ENCODE assay signal across 8 cellular contexts in genomic region chrX:68693481-68694410, GRCh38. TPM values are rescaled to one million over a fixed set of nuclear protein-coding genes. Genes with fewer than 3 reads are reported as not detected.
A peak's percentile ranks its signal among the peaks of the same experiment; 100 is the strongest.
DNase-seq lines count a peak whose midpoint lies in the region; ATAC-seq and TF ChIP-seq lines count a peak whose summit lies in the region.

No MANE protein-coding gene starts in this region.

- peaks cover 34% of the 10 kb centered on the region for H3K79me2 ChIP-seq in osteoblast (ENCODE audit: insufficient read depth, low read length)

- peaks cover 29% of the 10 kb centered on the region for H3K4me1 ChIP-seq in left ventricle myocardium inferior
- peaks cover 19% of the 10 kb centered on the region for H3K4me1 ChIP-seq in osteoblast (ENCODE audit: insufficient read depth, low read length)

- peak; percentile 23 for DNase-seq in stimulated activated CD4-positive, alpha-beta T cell treated with anti-CD3 and anti-CD28 coated beads, Interleukin-15, amount 100 ng/mL, for 24 hours
- no peak for DNase-seq in stimulated activated CD4-positive, alpha-beta T cell treated with anti-CD3 and anti-CD28 coated beads, Interleukin-1b, Interleukin-23, amount 100 ng/mL, for 48 hours
- DNase-seq in MV-4-11 (lab: John Stamatoyannopoulos, UW), result peak; percentile 70
- peak in 36 of 56 donors; percentile 2 to 65 (median 12) for DNase-seq in amygdala (lab: John Stamatoyannopoulos, UW)
- DNase-seq in left ventricle myocardium inferior, result peak; percentile 86
- peak; percentile 92 for DNase-seq in osteoblast (ENCODE audit: insufficient read length, low spot score, missing footprints)
- DNase-seq in central memory CD4-positive, alpha-beta T cell, result no peak

- peak overlapping the region; percentile 89 for H3K27ac ChIP-seq in left ventricle myocardium inferior (replicated peaks)
- H3K27ac ChIP-seq in osteoblast (ENCODE audit: low read depth, low read length), result peak overlapping the region; percentile 60

- peak overlapping the region; percentile 81 for H3K4me2 ChIP-seq in osteoblast (ENCODE audit: insufficient read depth, low read length)

- peak overlapping the region; percentile 14 for H2AFZ ChIP-seq in osteoblast (ENCODE audit: low read length)

- no peak for ATAC-seq in HG03045 (IDR thresholded peaks at IDR 0.05; ENCODE audit: unreplicated experiment)

- no peaks in the 10 kb centered on the region for H3K27me3 ChIP-seq in left ventricle myocardium inferior (ENCODE audit: low read depth)
- no peaks in the 10 kb centered on the region for H3K27me3 ChIP-seq in osteoblast (ENCODE audit: insufficient read depth, low read length)

- peaks cover 4% of the 10 kb centered on the region for H4K20me1 ChIP-seq in osteoblast (ENCODE audit: insufficient read depth, low read length)

- H3K36me3 ChIP-seq in left ventricle myocardium inferior (no peaks in the 10 kb centered on the region), osteoblast (ENCODE audit: insufficient read depth, low read length) (no peaks in the 10 kb centered on the region)

- H3K4me3 ChIP-seq in left ventricle myocardium inferior, result peak overlapping the region; percentile 77
- H3K4me3 ChIP-seq in osteoblast (ENCODE audit: insufficient read depth, low read length), result peak overlapping the region; percentile 74

- intact Hi-C loops in left ventricle myocardium inferior (cut with micrococcal nuclease), result no loop called here

- TF ChIP-seq CTCF in left ventricle myocardium inferior (IDR thresholded peaks at IDR 0.05; ENCODE audit: borderline replicate concordance), result no peak
- no peak for TF ChIP-seq CTCF in osteoblast (IDR thresholded peaks at IDR 0.05; ENCODE audit: extremely low read depth, low read depth, low read length)

- H3K9me3 ChIP-seq in left ventricle myocardium inferior (replicated peaks) (no peaks in the 10 kb centered on the region), osteoblast (ENCODE audit: low read depth, low read length) (no peaks in the 10 kb centered on the region)

RNA-seq across cellular contexts. Expression of gene STARD8, which starts 46.3 kb away (rescaled TPM):
- total RNA-seq in left ventricle myocardium inferior (9.3 TPM), osteoblast (1.4 and 1.5 TPM in 2 replicates)

Comparison
In these comparisons a context has a peak if more than half of its experiments do, and no peak if none do; other contexts are left out.
1. DNase-seq: peak in stimulated activated CD4-positive, alpha-beta T cell treated with anti-CD3 and anti-CD28 coated beads, Interleukin-15, amount 100 ng/mL, for 24 hours (single experiment), MV-4-11 (single experiment), amygdala (36 of 56), left ventricle myocardium inferior (single experiment) and osteoblast (single experiment); none in stimulated activated CD4-positive, alpha-beta T cell treated with anti-CD3 and anti-CD28 coated beads, Interleukin-1b, Interleukin-23, amount 100 ng/mL, for 48 hours (single experiment) and central memory CD4-positive, alpha-beta T cell (single experiment).